In the genomic region with DNA sequence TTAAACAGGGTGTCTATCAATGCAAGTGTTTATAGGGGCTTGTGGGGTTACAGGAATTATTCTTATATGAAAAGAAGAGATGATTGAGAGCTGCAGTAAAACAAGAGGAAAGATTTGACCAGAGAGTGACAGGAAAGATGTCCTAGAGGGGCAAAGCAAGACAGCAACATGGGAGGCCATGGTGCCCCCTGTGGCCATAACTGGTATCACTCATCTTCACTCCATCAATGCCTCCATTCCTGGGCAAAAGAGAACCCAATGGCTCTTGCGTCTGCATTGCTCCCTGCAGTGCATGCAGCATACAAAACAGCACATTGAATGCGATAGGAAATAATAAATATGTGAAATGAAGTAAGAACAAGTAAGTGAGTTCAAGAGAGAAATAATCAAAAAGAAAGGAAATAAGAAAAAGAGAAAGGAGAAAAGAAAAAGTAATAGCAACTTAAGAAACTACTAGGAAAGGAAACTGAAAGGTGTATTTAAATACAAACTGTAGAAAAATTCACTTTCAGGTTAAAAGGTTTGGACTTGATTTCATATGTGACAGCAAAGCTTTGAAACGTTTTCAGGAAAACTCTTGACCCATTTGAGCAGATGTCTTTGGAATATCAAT, we compare ENCODE assay signal across 9 cellular contexts.
A peak's percentile ranks its signal among the peaks of the same experiment; 100 is the strongest.
DNase-seq lines count a peak whose midpoint lies in the region; ATAC-seq, FAIRE-seq and TF ChIP-seq lines count a peak whose summit lies in the region.
"Had no signal": no experiment of that assay in that cellular context is flagged by ENCODE, and none has a peak within 500 bp of the region (broad histone marks: within the 10 kb centered on the region; RNA-seq: fewer than 3 reads in every experiment).

No MANE protein-coding gene starts in this region.

- no peak overlapping the region for H3K27ac Mint-ChIP-seq in Caco-2 (ENCODE audit: unreplicated experiment)

- no peak overlapping the region for H3K4me3 ChIP-seq in Caco-2 (ENCODE audit: low read depth, low read length)
- H3K4me3 ChIP-seq in aorta (ENCODE audit: low read length in 2 of 2) = no peak overlapping the region
- no peak overlapping the region for H3K4me3 ChIP-seq in kidney (ENCODE audit: low read length in 2 of 2)

- H3K9me3 ChIP-seq in Caco-2 = no peaks in the 10 kb centered on the region
- H3K9me3 ChIP-seq in aorta (ENCODE audit: control insufficient read depth, low read length) = no peaks in the 10 kb centered on the region
- no peaks in the 10 kb centered on the region for H3K9me3 ChIP-seq in kidney (ENCODE audit: control insufficient read depth in 1 of 2, low read length in 2 of 2)

- H3K9me3 Mint-ChIP-seq in Caco-2 (ENCODE audit: unreplicated experiment) = peaks cover 10% of the 10 kb centered on the region

- no peak overlapping the region for H3K9ac ChIP-seq in kidney (ENCODE audit: low read length in 2 of 2)

- intact Hi-C loops in Caco-2 (cut with micrococcal nuclease; ENCODE audit: unreplicated experiment) = no loop called here
- intact Hi-C loops in aorta (cut with DNase I) = no loop called here
- intact Hi-C loops in kidney (cut with DNase I) = no loop called here

- no peak for FAIRE-seq in kidney (lab: Jason Lieb, UNC)

- POLR2A ChIA-PET in Caco-2 (lab: Charles Lee) = no interaction called here

- peak; percentile 69 for ATAC-seq in GM21526 (IDR thresholded peaks at IDR 0.05; ENCODE audit: low FRiP score, unreplicated experiment)
- ATAC-seq in foreskin keratinocyte = peak; percentile 39
- no peak for ATAC-seq in aorta (ENCODE audit: low FRiP score)
- ATAC-seq: left colon had no signal

- H3K4me1 ChIP-seq in Caco-2 (no peaks in the 10 kb centered on the region), foreskin keratinocyte (peaks cover 34% of the 10 kb centered on the region), aorta (ENCODE audit: control insufficient read depth in 1 of 2, insufficient read depth in 2 of 2, low read length in 2 of 2) (peaks cover 0 to 2% of the 10 kb centered on the region in 2 donors), kidney (ENCODE audit: control insufficient read depth in 1 of 2, insufficient read depth in 1 of 2, low read depth in 1 of 2, low read length in 2 of 2) (no peaks in the 10 kb centered on the region)

- 88 to 90% methylated on average over 3 of the region's 3 CpGs for WGBS in aorta, 2 donors

- TF ChIP-seq CTCF in Caco-2 (IDR thresholded peaks at IDR 0.05; ENCODE audit: insufficient read depth in 1 of 2, low read depth in 1 of 2, low read length in 1 of 2, severe bottlenecking in 1 of 2, unreplicated experiment in 1 of 2) (peak; percentile 39 to 58), foreskin keratinocyte (conservative IDR thresholded peaks at IDR 0.05) (peak; percentile 49), kidney (IDR thresholded peaks at IDR 0.05; ENCODE audit: borderline replicate concordance, extremely low read depth, insufficient read depth) (no peak)

- no peak overlapping the region for H3K4me3 Mint-ChIP-seq in Caco-2 (ENCODE audit: unreplicated experiment)

- no peak overlapping the region for H3K27ac ChIP-seq in foreskin keratinocyte
- H3K27ac ChIP-seq in aorta (ENCODE audit: low read depth in 1 of 2, low read length in 2 of 2) = no peak overlapping the region
- H3K27ac ChIP-seq in kidney (ENCODE audit: low read depth in 2 of 2, low read length in 2 of 2) = no peak overlapping the region

- H3K27me3 Mint-ChIP-seq in Caco-2 (ENCODE audit: insufficient read depth, unreplicated experiment) = no peaks in the 10 kb centered on the region

- peak in 1 of 2 experiments; percentile 36 for DNase-seq in Caco-2
- DNase-seq in NCI-H69 (lab: John Stamatoyannopoulos, UW) = peak; percentile 35
- no peak for DNase-seq in foreskin keratinocyte
- no peak for DNase-seq in epidermal melanocyte (ENCODE audit: insufficient read length, low spot score)
- no peak for DNase-seq in amniotic stem cell (lab: John Stamatoyannopoulos, UW)
- DNase-seq in aorta = no peak
- DNase-seq in kidney = no peak
- DNase-seq: left colon had no signal

- H3K36me3 ChIP-seq in Caco-2 (ENCODE audit: control insufficient read depth, insufficient read depth, low read length) (no peaks in the 10 kb centered on the region; the same call in 1 of the 2 replicates), aorta (ENCODE audit: control insufficient read depth in 1 of 2, insufficient read depth in 2 of 2, low read length in 1 of 2) (peaks cover 0 to 4% of the 10 kb centered on the region in 2 donors), kidney (ENCODE audit: control insufficient read depth in 1 of 2, insufficient read depth in 2 of 2, low read length in 2 of 2) (no peaks in the 10 kb centered on the region)

- H3K27me3 ChIP-seq in Caco-2 (replicated peaks; ENCODE audit: control insufficient read depth, insufficient read depth, low read length) = no peaks in the 10 kb centered on the region
- H3K27me3 ChIP-seq in foreskin keratinocyte = no peaks in the 10 kb centered on the region
- no peaks in the 10 kb centered on the region for H3K27me3 ChIP-seq in aorta (ENCODE audit: control insufficient read depth in 1 of 2, insufficient read depth in 2 of 2, low read length in 1 of 2)

- BruUV-seq in Caco-2 (replicated peaks; lab: Mats Ljungman, UMichigan) = no TSS peak

- peaks cover 11% of the 10 kb centered on the region for H3K36me3 Mint-ChIP-seq in Caco-2 (ENCODE audit: insufficient read depth, unreplicated experiment)

- no peaks in the 10 kb centered on the region for H3K4me1 Mint-ChIP-seq in Caco-2 (ENCODE audit: low read depth, unreplicated experiment)

- CTCF ChIA-PET in Caco-2 (lab: Charles Lee) = no interaction called here
